31 cellular contexts compared by ENCODE assay signal in the genomic region with DNA sequence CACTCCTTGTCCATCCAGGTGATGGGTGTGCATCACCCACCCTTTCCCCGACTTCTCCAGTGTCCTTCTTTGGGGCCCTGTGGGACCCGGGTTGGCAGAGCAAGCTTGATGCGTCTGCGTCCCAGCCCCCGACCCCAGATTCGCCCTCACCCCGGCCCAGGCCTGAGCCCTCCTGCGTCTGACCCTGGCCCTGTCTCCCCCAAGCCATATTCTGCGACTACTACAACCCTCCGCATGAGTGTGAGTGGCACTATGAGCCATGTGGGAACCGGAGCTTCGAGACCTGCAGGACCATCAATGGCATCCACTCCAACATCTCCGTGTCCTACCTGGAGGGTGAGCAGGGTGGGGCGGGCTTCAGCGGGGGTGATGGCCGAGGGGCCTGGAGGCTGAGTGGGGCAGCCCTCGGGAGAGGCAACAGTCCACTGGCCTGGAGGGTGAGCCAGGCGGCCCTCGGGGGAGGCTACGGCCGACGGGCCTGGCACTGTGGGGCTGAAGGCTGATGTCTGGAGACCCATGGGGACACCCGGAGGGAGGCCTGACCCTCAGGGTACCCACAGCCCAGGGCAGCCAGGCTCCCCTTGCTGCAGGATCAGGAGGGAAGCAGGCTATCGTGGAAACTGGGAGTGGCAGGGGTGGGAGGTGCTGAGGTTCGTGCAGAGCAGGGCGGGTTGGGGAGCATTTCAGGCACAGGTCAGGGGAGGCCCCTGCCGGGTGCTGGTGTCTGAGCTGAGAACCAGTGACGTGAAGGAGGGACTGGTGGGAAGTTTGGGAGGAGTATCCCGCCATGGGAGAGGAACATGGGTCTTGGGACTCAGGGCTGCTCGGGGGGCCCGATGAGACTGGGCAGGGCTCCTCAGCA. TPM values are rescaled to one million over a fixed set of nuclear protein-coding genes. Genes with fewer than 3 reads are reported as not detected.
"Had no signal": no experiment of that assay in that cellular context is flagged by ENCODE, and none has a peak within 500 bp of the region (broad histone marks: within the 10 kb centered on the region; RNA-seq: fewer than 3 reads in every experiment).

No MANE protein-coding gene starts in this region.

- H3K4me3 Mint-ChIP-seq: activated CD4-positive, alpha-beta T cell treated with anti-CD3 and anti-CD28 coated beads for 36 hours; activated naive CD8-positive, alpha-beta T cell; activated T-cell treated with anti-CD3 and anti-CD28 coated beads, Interleukin-2, amount 50 U/mL, for 72 hours; brain; effector memory CD8-positive, alpha-beta T cell; mesothelial cell of epicardium; naive thymus-derived CD4-positive, alpha-beta T cell; neural progenitor cell; stimulated activated effector memory CD8-positive, alpha-beta T cell treated with anti-CD3 and anti-CD28 coated beads, Interleukin-12 subunit alpha, Interleukin-12 subunit beta, amount 100 ng/mL, for 72 hours; stimulated activated naive CD8-positive, alpha-beta T cell treated with anti-CD3 and anti-CD28 coated beads, Interleukin-15, Interleukin-2, amounts not matched to agents 100 ng/mL and 50 ng/mL, for 24 hours had no signal

- ATAC-seq: activated CD4-positive, alpha-beta T cell treated with anti-CD3 and anti-CD28 coated beads for 36 hours; activated T-cell treated with anti-CD3 and anti-CD28 coated beads, Interleukin-2, amount 50 U/mL, for 72 hours; effector memory CD8-positive, alpha-beta T cell; gastrocnemius medialis; left lobe of liver; naive thymus-derived CD4-positive, alpha-beta T cell; sciatic nerve; stimulated activated effector memory CD8-positive, alpha-beta T cell treated with anti-CD3 and anti-CD28 coated beads, Interleukin-12 subunit alpha, Interleukin-12 subunit beta, amount 100 ng/mL, for 72 hours had no signal

- H3K4me1 Mint-ChIP-seq: activated CD4-positive, alpha-beta T cell treated with anti-CD3 and anti-CD28 coated beads for 36 hours; brain; mesothelial cell of epicardium; naive thymus-derived CD4-positive, alpha-beta T cell; stimulated activated effector memory CD8-positive, alpha-beta T cell treated with anti-CD3 and anti-CD28 coated beads, Interleukin-12 subunit alpha, Interleukin-12 subunit beta, amount 100 ng/mL, for 72 hours had no signal

- H3K9ac ChIP-seq: neural progenitor cell had no signal

- H3K9me3 Mint-ChIP-seq: effector memory CD8-positive, alpha-beta T cell had no signal

- H3K27ac ChIP-seq: cardiac muscle cell, gastrocnemius medialis, neural progenitor cell, skin epidermis, thoracic aorta, vagina had no signal

- H3K36me3 Mint-ChIP-seq: activated naive CD8-positive, alpha-beta T cell; brain; mesothelial cell of epicardium; naive thymus-derived CD4-positive, alpha-beta T cell; neural progenitor cell; stimulated activated effector memory CD8-positive, alpha-beta T cell treated with anti-CD3 and anti-CD28 coated beads, Interleukin-12 subunit alpha, Interleukin-12 subunit beta, amount 100 ng/mL, for 72 hours had no signal

- H3K36me3 ChIP-seq: cardiac muscle cell, gastrocnemius medialis, neural progenitor cell, thoracic aorta, vagina had no signal

- H3K27me3 ChIP-seq: cardiac muscle cell, neural progenitor cell, vagina had no signal

- H3K9me3 ChIP-seq: gastrocnemius medialis, thoracic aorta, vagina had no signal

- H3K27ac Mint-ChIP-seq: activated CD4-positive, alpha-beta T cell treated with anti-CD3 and anti-CD28 coated beads for 36 hours; activated naive CD8-positive, alpha-beta T cell; activated T-cell treated with anti-CD3 and anti-CD28 coated beads, Interleukin-2, amount 50 U/mL, for 72 hours; brain; mesothelial cell of epicardium; naive thymus-derived CD4-positive, alpha-beta T cell; neural progenitor cell; stimulated activated effector memory CD8-positive, alpha-beta T cell treated with anti-CD3 and anti-CD28 coated beads, Interleukin-12 subunit alpha, Interleukin-12 subunit beta, amount 100 ng/mL, for 72 hours; stimulated activated naive CD8-positive, alpha-beta T cell treated with anti-CD3 and anti-CD28 coated beads, Interleukin-15, Interleukin-2, amounts not matched to agents 100 ng/mL and 50 ng/mL, for 24 hours had no signal

- H3K27me3 Mint-ChIP-seq: activated CD4-positive, alpha-beta T cell treated with anti-CD3 and anti-CD28 coated beads for 36 hours; activated naive CD8-positive, alpha-beta T cell; effector memory CD8-positive, alpha-beta T cell; naive thymus-derived CD4-positive, alpha-beta T cell; stimulated activated naive CD8-positive, alpha-beta T cell treated with anti-CD3 and anti-CD28 coated beads, Interleukin-15, Interleukin-2, amounts not matched to agents 100 ng/mL and 50 ng/mL, for 24 hours had no signal

- H3K4me3 ChIP-seq: cardiac muscle cell, gastrocnemius medialis, neural progenitor cell, skin epidermis, thoracic aorta, vagina had no signal

- H3K4me1 ChIP-seq: gastrocnemius medialis, neural progenitor cell, vagina had no signal

- FAIRE-seq: keratinocyte had no signal

- DNase-seq: activated CD4-positive, alpha-beta T cell treated with anti-CD3 and anti-CD28 coated beads for 36 hours; activated CD4-positive, CD25-positive, alpha-beta regulatory T cell; activated naive CD4-positive, alpha-beta T cell; activated T-cell treated with anti-CD3 and anti-CD28 coated beads for 4 hours; activated T-cell treated with anti-CD3 and anti-CD28 coated beads, Interleukin-2, amount 50 U/mL, for 72 hours; anterior cingulate cortex; cortex of kidney; effector memory CD8-positive, alpha-beta T cell; erythroblast; gastrocnemius medialis; hippocampal formation; mammary epithelial cell; stimulated activated CD4-positive, alpha-beta T cell treated with anti-CD3 and anti-CD28 coated beads, Interleukin-4, amount 100 ng/mL, for 24 hours; trophoblast cell had no signal

RNA-seq across cellular contexts. Expression of a gene that starts 15.3 kb away (rescaled TPM):
- total RNA-seq: activated CD4-positive, alpha-beta T cell treated with anti-CD3 and anti-CD28 coated beads for 36 hours; activated T-cell treated with anti-CD3 and anti-CD28 coated beads, Interleukin-2, amount 50 U/mL, for 72 hours; mammary epithelial cell; naive thymus-derived CD4-positive, alpha-beta T cell; omental fat pad; sciatic nerve; T-helper 1 cell treated with Interleukin-12 subunit alpha and Interleukin-12 subunit beta and Interleukin-4 antibody, amounts not matched to agents 30 ng/mL and 1 ng/mL, for 36 hours; thoracic aorta; vagina had no signal
- polyA plus RNA-seq: cardiac muscle cell; keratinocyte; mammary epithelial cell; naive thymus-derived CD4-positive, alpha-beta T cell had no signal

RNA-seq across cellular contexts. Expression of a gene that starts 53.5 kb away (rescaled TPM):
- total RNA-seq: activated CD4-positive, alpha-beta T cell treated with anti-CD3 and anti-CD28 coated beads for 36 hours; activated T-cell treated with anti-CD3 and anti-CD28 coated beads, Interleukin-2, amount 50 U/mL, for 72 hours; cardiac muscle cell; gastrocnemius medialis; mesothelial cell of epicardium; naive thymus-derived CD4-positive, alpha-beta T cell; omental fat pad; sciatic nerve; subcutaneous adipose tissue; T-helper 1 cell treated with Interleukin-12 subunit alpha and Interleukin-12 subunit beta and Interleukin-4 antibody, amounts not matched to agents 30 ng/mL and 1 ng/mL, for 36 hours; vagina had no signal
- polyA plus RNA-seq: cardiac muscle cell; keratinocyte; mammary epithelial cell; naive thymus-derived CD4-positive, alpha-beta T cell had no signal
